Comparison of ENCODE assay signal across 1 cellular context in the genomic region with DNA sequence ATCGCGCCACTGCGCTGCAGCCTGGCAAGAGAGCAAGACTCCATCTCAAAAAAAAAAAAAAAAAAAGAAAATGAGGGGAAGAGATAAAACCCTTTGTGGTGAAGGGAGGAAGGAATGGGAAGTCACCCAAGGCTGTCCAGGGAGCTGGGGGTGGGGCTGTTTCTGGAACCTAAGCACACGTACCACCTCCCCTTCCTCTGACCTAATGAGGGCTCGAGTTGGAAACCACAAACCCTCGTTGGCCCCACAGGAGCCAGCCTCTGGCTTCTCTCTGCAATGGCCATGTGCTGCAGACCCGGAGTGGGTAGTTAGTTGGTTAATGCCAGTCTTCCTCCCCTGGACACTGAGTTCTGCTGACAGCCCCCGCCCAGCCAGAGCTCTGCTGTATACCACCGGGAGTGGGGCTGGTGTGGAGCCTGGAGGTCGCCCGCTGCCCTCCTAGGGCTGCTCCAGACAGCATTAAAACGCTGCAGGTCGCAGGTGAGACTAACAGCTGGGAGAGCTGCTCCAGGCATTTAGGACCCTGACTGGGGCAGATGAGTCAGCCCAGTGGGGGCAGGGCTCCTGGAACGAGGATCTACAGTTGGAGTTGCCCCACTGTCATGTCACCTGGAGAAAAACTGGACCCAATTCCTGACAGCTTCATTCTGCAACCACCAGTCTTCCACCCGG.
TF ChIP-seq lines count a peak whose summit lies in the region.

A gene with protein sequence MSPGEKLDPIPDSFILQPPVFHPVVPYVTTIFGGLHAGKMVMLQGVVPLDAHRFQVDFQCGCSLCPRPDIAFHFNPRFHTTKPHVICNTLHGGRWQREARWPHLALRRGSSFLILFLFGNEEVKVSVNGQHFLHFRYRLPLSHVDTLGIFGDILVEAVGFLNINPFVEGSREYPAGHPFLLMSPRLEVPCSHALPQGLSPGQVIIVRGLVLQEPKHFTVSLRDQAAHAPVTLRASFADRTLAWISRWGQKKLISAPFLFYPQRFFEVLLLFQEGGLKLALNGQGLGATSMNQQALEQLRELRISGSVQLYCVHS (plus strand): TSS at position 228 of the 672 bp plus-strand sequence. CDS start 375 bp downstream, at position 603.

TF ChIP-seq in WTC11, 78 proteins besides CTCF, POLR2A, EP300 and RAD21:
- TF ChIP-seq, protein P1, sequence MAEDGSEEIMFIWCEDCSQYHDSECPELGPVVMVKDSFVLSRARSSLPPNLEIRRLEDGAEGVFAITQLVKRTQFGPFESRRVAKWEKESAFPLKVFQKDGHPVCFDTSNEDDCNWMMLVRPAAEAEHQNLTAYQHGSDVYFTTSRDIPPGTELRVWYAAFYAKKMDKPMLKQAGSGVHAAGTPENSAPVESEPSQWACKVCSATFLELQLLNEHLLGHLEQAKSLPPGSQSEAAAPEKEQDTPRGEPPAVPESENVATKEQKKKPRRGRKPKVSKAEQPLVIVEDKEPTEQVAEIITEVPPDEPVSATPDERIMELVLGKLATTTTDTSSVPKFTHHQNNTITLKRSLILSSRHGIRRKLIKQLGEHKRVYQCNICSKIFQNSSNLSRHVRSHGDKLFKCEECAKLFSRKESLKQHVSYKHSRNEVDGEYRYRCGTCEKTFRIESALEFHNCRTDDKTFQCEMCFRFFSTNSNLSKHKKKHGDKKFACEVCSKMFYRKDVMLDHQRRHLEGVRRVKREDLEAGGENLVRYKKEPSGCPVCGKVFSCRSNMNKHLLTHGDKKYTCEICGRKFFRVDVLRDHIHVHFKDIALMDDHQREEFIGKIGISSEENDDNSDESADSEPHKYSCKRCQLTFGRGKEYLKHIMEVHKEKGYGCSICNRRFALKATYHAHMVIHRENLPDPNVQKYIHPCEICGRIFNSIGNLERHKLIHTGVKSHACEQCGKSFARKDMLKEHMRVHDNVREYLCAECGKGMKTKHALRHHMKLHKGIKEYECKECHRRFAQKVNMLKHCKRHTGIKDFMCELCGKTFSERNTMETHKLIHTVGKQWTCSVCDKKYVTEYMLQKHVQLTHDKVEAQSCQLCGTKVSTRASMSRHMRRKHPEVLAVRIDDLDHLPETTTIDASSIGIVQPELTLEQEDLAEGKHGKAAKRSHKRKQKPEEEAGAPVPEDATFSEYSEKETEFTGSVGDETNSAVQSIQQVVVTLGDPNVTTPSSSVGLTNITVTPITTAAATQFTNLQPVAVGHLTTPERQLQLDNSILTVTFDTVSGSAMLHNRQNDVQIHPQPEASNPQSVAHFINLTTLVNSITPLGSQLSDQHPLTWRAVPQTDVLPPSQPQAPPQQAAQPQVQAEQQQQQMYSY (CRISPR knock-in tag; IDR thresholded peaks at IDR 0.05) = no peak
- TF ChIP-seq NFE2L1 (CRISPR knock-in tag; IDR thresholded peaks at IDR 0.05) (no peak), ZNF671 (CRISPR knock-in tag; IDR thresholded peaks at IDR 0.05) (no peak), ETV6 (CRISPR knock-in tag; IDR thresholded peaks at IDR 0.05) (no peak), HMGA2 (CRISPR knock-in tag; IDR thresholded peaks at IDR 0.05) (no peak), NR3C1 (CRISPR knock-in tag; conservative IDR thresholded peaks at IDR 0.05; ENCODE audit: low read depth) (no peak)
- TF ChIP-seq, protein P2, sequence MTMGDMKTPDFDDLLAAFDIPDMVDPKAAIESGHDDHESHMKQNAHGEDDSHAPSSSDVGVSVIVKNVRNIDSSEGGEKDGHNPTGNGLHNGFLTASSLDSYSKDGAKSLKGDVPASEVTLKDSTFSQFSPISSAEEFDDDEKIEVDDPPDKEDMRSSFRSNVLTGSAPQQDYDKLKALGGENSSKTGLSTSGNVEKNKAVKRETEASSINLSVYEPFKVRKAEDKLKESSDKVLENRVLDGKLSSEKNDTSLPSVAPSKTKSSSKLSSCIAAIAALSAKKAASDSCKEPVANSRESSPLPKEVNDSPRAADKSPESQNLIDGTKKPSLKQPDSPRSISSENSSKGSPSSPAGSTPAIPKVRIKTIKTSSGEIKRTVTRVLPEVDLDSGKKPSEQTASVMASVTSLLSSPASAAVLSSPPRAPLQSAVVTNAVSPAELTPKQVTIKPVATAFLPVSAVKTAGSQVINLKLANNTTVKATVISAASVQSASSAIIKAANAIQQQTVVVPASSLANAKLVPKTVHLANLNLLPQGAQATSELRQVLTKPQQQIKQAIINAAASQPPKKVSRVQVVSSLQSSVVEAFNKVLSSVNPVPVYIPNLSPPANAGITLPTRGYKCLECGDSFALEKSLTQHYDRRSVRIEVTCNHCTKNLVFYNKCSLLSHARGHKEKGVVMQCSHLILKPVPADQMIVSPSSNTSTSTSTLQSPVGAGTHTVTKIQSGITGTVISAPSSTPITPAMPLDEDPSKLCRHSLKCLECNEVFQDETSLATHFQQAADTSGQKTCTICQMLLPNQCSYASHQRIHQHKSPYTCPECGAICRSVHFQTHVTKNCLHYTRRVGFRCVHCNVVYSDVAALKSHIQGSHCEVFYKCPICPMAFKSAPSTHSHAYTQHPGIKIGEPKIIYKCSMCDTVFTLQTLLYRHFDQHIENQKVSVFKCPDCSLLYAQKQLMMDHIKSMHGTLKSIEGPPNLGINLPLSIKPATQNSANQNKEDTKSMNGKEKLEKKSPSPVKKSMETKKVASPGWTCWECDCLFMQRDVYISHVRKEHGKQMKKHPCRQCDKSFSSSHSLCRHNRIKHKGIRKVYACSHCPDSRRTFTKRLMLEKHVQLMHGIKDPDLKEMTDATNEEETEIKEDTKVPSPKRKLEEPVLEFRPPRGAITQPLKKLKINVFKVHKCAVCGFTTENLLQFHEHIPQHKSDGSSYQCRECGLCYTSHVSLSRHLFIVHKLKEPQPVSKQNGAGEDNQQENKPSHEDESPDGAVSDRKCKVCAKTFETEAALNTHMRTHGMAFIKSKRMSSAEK (CRISPR knock-in tag; IDR thresholded peaks at IDR 0.05; ENCODE audit: borderline replicate concordance) = no peak
